20 cellular contexts compared by ENCODE assay signal in the genomic region with DNA sequence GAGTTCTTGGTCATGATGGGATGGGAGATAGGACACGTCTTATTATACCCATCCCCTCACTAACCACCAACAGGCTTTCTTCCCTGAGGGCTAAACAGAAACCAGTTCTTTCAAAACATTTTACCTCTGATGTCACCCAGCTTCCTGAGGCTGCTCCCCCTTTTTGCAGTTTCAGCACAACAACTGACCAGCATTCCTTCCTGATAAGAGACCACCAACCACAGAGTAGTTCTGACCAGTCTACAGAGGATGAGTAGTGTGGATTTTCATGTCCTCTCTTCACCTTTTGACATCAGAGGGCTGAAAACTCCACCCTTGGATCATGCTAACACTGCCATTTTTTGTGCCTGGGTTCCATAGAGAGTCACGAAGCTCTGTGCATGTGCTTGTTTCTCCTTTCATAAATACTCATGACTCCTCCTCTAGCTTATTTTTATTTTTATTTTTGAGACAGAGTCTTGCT.
DNase-seq lines count a peak whose midpoint lies in the region; ATAC-seq and TF ChIP-seq lines count a peak whose summit lies in the region.
"Had no signal": no experiment of that assay in that cellular context is flagged by ENCODE, and none has a peak within 500 bp of the region (broad histone marks: within the 10 kb centered on the region; RNA-seq: fewer than 3 reads in every experiment).

No MANE protein-coding gene starts in this region.

- no peak for DNase-seq in activated naive CD8-positive, alpha-beta T cell treated with anti-CD3 and anti-CD28 coated beads, Interleukin-2, amount 10 ng/mL, durations not matched to agents 7 days and 5 days
- DNase-seq in activated naive CD8-positive, alpha-beta T cell treated with anti-CD3 and anti-CD28 coated beads, Interleukin-2, amount 50 U/mL, for 24 hours: no peak
- DNase-seq in choroid plexus epithelial cell (ENCODE audit: low read depth): peak; percentile 81
- peak; percentile 46 to 77 for DNase-seq in trophoblast cell
- no peak for DNase-seq in NCI-H2171 treated with DMSO at 0.1 percent for 48 hours (lab: John Stamatoyannopoulos, UW)
- DNase-seq in A673 (ENCODE audit: low spot score): no peak
- DNase-seq in tibial nerve (ENCODE audit: low spot score in 2 of 2): no peak
- DNase-seq: body of pancreas; COR-L47; dorsolateral prefrontal cortex; GM23248; kidney glomerular epithelial cell; midbrain; NCI-H446; SJCRH30; stimulated activated CD4-positive, alpha-beta T cell treated with anti-CD3 and anti-CD28 coated beads, Interleukin-2, amount 100 ng/mL, for 24 hours; substantia nigra had no signal

- H3K4me2 ChIP-seq in trophoblast cell (ENCODE audit: low read length): no peak overlapping the region

- no peak for TF ChIP-seq POLR2A in tibial nerve (IDR thresholded peaks at IDR 0.05)

- H3K23ac ChIP-seq in trophoblast cell (ENCODE audit: low read length): no peak overlapping the region

- H3K4ac ChIP-seq in trophoblast cell (ENCODE audit: low read depth, low read length): no peak overlapping the region

- intact Hi-C loops in A673 (cut with micrococcal nuclease; ENCODE audit: unreplicated experiment): no loop called here

- H3K4me3 ChIP-seq in choroid plexus epithelial cell (ENCODE audit: low read depth, low read length) (no peak overlapping the region), trophoblast cell (ENCODE audit: low read depth, low read length) (no peak overlapping the region), A673 (ENCODE audit: low read depth, low read length, poor library complexity, severe bottlenecking) (no peak overlapping the region), tibial nerve (no peak overlapping the region)
- H3K4me3 ChIP-seq: body of pancreas, dorsolateral prefrontal cortex, GM23248, SJCRH30 had no signal

- peak overlapping the region; percentile 62 for H3K27ac ChIP-seq in trophoblast cell (ENCODE audit: low read depth, low read length)
- H3K27ac ChIP-seq in A673 (ENCODE audit: low read depth, low read length, poor library complexity, severe bottlenecking): no peak overlapping the region
- H3K27ac ChIP-seq in tibial nerve: no peak overlapping the region
- H3K27ac ChIP-seq: body of pancreas, dorsolateral prefrontal cortex, GM23248, SJCRH30 had no signal

- no peak overlapping the region for H3K9ac ChIP-seq in trophoblast cell (ENCODE audit: low read length)
- H3K9ac ChIP-seq: GM23248 had no signal

- H3K27me3 ChIP-seq in trophoblast cell (ENCODE audit: insufficient read depth, low read length) (no peaks in the 10 kb centered on the region), A673 (replicated peaks; ENCODE audit: insufficient read depth, low read depth, low read length, poor library complexity) (peaks cover 4% of the 10 kb centered on the region), tibial nerve (no peaks in the 10 kb centered on the region)
- H3K27me3 ChIP-seq: body of pancreas, dorsolateral prefrontal cortex, SJCRH30 had no signal

- no peak for TF ChIP-seq CTCF in choroid plexus epithelial cell (conservative IDR thresholded peaks at IDR 0.05; ENCODE audit: low read depth, low read length)
- no peak for TF ChIP-seq CTCF in A673 (conservative IDR thresholded peaks at IDR 0.05; ENCODE audit: low read depth, low read length)
- no peak for TF ChIP-seq CTCF in tibial nerve (IDR thresholded peaks at IDR 0.05)

- no peak overlapping the region for H4K8ac ChIP-seq in trophoblast cell (ENCODE audit: low read depth, low read length)

- peaks cover 19% of the 10 kb centered on the region for H3K9me3 Mint-ChIP-seq in activated naive CD8-positive, alpha-beta T cell treated with anti-CD3 and anti-CD28 coated beads, Interleukin-2, amount 10 ng/mL, durations not matched to agents 7 days and 5 days
- H3K9me3 Mint-ChIP-seq in activated naive CD8-positive, alpha-beta T cell treated with anti-CD3 and anti-CD28 coated beads, Interleukin-2, amount 50 U/mL, for 24 hours: peaks cover 12% of the 10 kb centered on the region
- H3K9me3 Mint-ChIP-seq in T-helper 1 cell treated with Interleukin-12 subunit alpha and Interleukin-12 subunit beta and Interleukin-4 antibody, amounts not matched to agents 30 μg/mL and 1 μg/mL, for 36 hours: peaks cover 17% of the 10 kb centered on the region

- H3K18ac ChIP-seq in trophoblast cell (ENCODE audit: low read length): no peak overlapping the region

- peak overlapping the region; percentile 74 for H2BK5ac ChIP-seq in trophoblast cell (ENCODE audit: low read depth, low read length, poor library complexity)

- POLR2A ChIA-PET in activated naive CD8-positive, alpha-beta T cell treated with anti-CD3 and anti-CD28 coated beads, Interleukin-2, amount 10 ng/mL, durations not matched to agents 7 days and 5 days (lab: Charles Lee): interaction anchor here (1.8 kb wide), 1 partner anchor 23 kb away, joined by 5 read pairs; no protein-coding TSS in a partner anchor
- POLR2A ChIA-PET in A673 (lab: Charles Lee; ENCODE audit: low non-redundant PET): no interaction called here

- H3K79me2 ChIP-seq in trophoblast cell (ENCODE audit: control insufficient read depth, insufficient read depth, low read length, poor library complexity): peaks cover 1% of the 10 kb centered on the region

- CTCF ChIA-PET in A673 (lab: Charles Lee): no interaction called here

- H2AK5ac ChIP-seq in trophoblast cell (ENCODE audit: low read length): no peak overlapping the region

- H3K9me3 ChIP-seq in trophoblast cell (ENCODE audit: insufficient read depth, low read depth, low read length) (no peaks in the 10 kb centered on the region), A673 (ENCODE audit: low read depth, low read length, poor library complexity, severe bottlenecking) (no peaks in the 10 kb centered on the region), tibial nerve (peaks cover 0 to 15% (median 5%) of the 10 kb centered on the region in 4 donors)
- H3K9me3 ChIP-seq: body of pancreas, SJCRH30 had no signal

- H3K4me1 ChIP-seq in trophoblast cell (ENCODE audit: control insufficient read depth in 1 of 2, insufficient read depth in 2 of 2, low read length in 2 of 2) (peaks cover 13 to 17% of the 10 kb centered on the region in 2 experiments), A673 (ENCODE audit: insufficient read depth, low read length, poor library complexity, severe bottlenecking) (no peaks in the 10 kb centered on the region), tibial nerve (no peaks in the 10 kb centered on the region)
- H3K4me1 ChIP-seq: body of pancreas, SJCRH30 had no signal

- H3K36me3 ChIP-seq in trophoblast cell (ENCODE audit: control insufficient read depth in 1 of 2, insufficient read depth in 2 of 2, low read length in 2 of 2) (no peaks in the 10 kb centered on the region), A673 (ENCODE audit: insufficient read depth, low read length, poor library complexity, severe bottlenecking) (no peaks in the 10 kb centered on the region), tibial nerve (peaks cover 0 to 53% (median 0%) of the 10 kb centered on the region in 3 donors)
- H3K36me3 ChIP-seq: SJCRH30 had no signal

- no peak overlapping the region for H4K12ac ChIP-seq in trophoblast cell (ENCODE audit: low read depth, low read length)

- H3K79me1 ChIP-seq in trophoblast cell (ENCODE audit: low read length): peaks cover 15% of the 10 kb centered on the region

- ATAC-seq in activated naive CD8-positive, alpha-beta T cell treated with anti-CD3 and anti-CD28 coated beads, Interleukin-2, amount 10 ng/mL, durations not matched to agents 7 days and 5 days (ENCODE audit: low read depth): peak; percentile 63
- no peak for ATAC-seq in activated naive CD8-positive, alpha-beta T cell treated with anti-CD3 and anti-CD28 coated beads, Interleukin-2, amount 50 U/mL, for 24 hours
- ATAC-seq: body of pancreas, esophagus mucosa, sciatic nerve had no signal

- peak overlapping the region; percentile 90 for H2BK120ac ChIP-seq in trophoblast cell (ENCODE audit: insufficient read depth, low read length, poor library complexity)

- H3K27me3 Mint-ChIP-seq in activated naive CD8-positive, alpha-beta T cell treated with anti-CD3 and anti-CD28 coated beads, Interleukin-2, amount 10 ng/mL, durations not matched to agents 7 days and 5 days: no peaks in the 10 kb centered on the region
- H3K27me3 Mint-ChIP-seq in activated naive CD8-positive, alpha-beta T cell treated with anti-CD3 and anti-CD28 coated beads, Interleukin-2, amount 50 U/mL, for 24 hours: no peaks in the 10 kb centered on the region
- H3K27me3 Mint-ChIP-seq in T-helper 1 cell treated with Interleukin-12 subunit alpha and Interleukin-12 subunit beta and Interleukin-4 antibody, amounts not matched to agents 30 μg/mL and 1 μg/mL, for 36 hours (ENCODE audit: low read depth): no peaks in the 10 kb centered on the region

- H3K27ac Mint-ChIP-seq in activated naive CD8-positive, alpha-beta T cell treated with anti-CD3 and anti-CD28 coated beads, Interleukin-2, amount 10 ng/mL, durations not matched to agents 7 days and 5 days: peak overlapping the region; percentile 69
- no peak overlapping the region for H3K27ac Mint-ChIP-seq in activated naive CD8-positive, alpha-beta T cell treated with anti-CD3 and anti-CD28 coated beads, Interleukin-2, amount 50 U/mL, for 24 hours
- peak overlapping the region; percentile 60 for H3K27ac Mint-ChIP-seq in T-helper 1 cell treated with Interleukin-12 subunit alpha and Interleukin-12 subunit beta and Interleukin-4 antibody, amounts not matched to agents 30 μg/mL and 1 μg/mL, for 36 hours

- no peak for TF ChIP-seq EP300 in tibial nerve (IDR thresholded peaks at IDR 0.05)

- WGBS in trophoblast cell (ENCODE audit: extremely low coverage, insufficient coverage, insufficient read length): no CpG with 5 or more reads among the region's 2 CpGs
- 84% methylated on average over 2 of the region's 2 CpGs for WGBS in tibial nerve, 2 donors

- no peak overlapping the region for H2AFZ ChIP-seq in trophoblast cell (ENCODE audit: insufficient read depth, low read length, poor library complexity)
- H2AFZ ChIP-seq: GM23248 had no signal

- H3K14ac ChIP-seq in trophoblast cell (ENCODE audit: low read length): no peak overlapping the region

- no TSS peak for BruUV-seq in A673 (replicated peaks; lab: Mats Ljungman, UMichigan)

- no peak overlapping the region for H3K4me3 Mint-ChIP-seq in activated naive CD8-positive, alpha-beta T cell treated with anti-CD3 and anti-CD28 coated beads, Interleukin-2, amount 10 ng/mL, durations not matched to agents 7 days and 5 days
- no peak overlapping the region for H3K4me3 Mint-ChIP-seq in activated naive CD8-positive, alpha-beta T cell treated with anti-CD3 and anti-CD28 coated beads, Interleukin-2, amount 50 U/mL, for 24 hours
- H3K4me3 Mint-ChIP-seq in T-helper 1 cell treated with Interleukin-12 subunit alpha and Interleukin-12 subunit beta and Interleukin-4 antibody, amounts not matched to agents 30 μg/mL and 1 μg/mL, for 36 hours: no peak overlapping the region

- peak overlapping the region; percentile 67 for H2BK12ac ChIP-seq in trophoblast cell (ENCODE audit: low read length)

- peaks cover 39% of the 10 kb centered on the region for H3K4me1 Mint-ChIP-seq in activated naive CD8-positive, alpha-beta T cell treated with anti-CD3 and anti-CD28 coated beads, Interleukin-2, amount 10 ng/mL, durations not matched to agents 7 days and 5 days
- H3K4me1 Mint-ChIP-seq in activated naive CD8-positive, alpha-beta T cell treated with anti-CD3 and anti-CD28 coated beads, Interleukin-2, amount 50 U/mL, for 24 hours: peaks cover 11% of the 10 kb centered on the region
- H3K4me1 Mint-ChIP-seq in T-helper 1 cell treated with Interleukin-12 subunit alpha and Interleukin-12 subunit beta and Interleukin-4 antibody, amounts not matched to agents 30 μg/mL and 1 μg/mL, for 36 hours (ENCODE audit: low read depth): peaks cover 49% of the 10 kb centered on the region

- H4K91ac ChIP-seq in trophoblast cell (ENCODE audit: low read depth, low read length): peak overlapping the region; percentile 93

- H3K36me3 Mint-ChIP-seq in activated naive CD8-positive, alpha-beta T cell treated with anti-CD3 and anti-CD28 coated beads, Interleukin-2, amount 10 ng/mL, durations not matched to agents 7 days and 5 days: peaks cover 65% of the 10 kb centered on the region
- peaks cover 38% of the 10 kb centered on the region for H3K36me3 Mint-ChIP-seq in activated naive CD8-positive, alpha-beta T cell treated with anti-CD3 and anti-CD28 coated beads, Interleukin-2, amount 50 U/mL, for 24 hours (ENCODE audit: low read depth)
- peaks cover 63% of the 10 kb centered on the region for H3K36me3 Mint-ChIP-seq in T-helper 1 cell treated with Interleukin-12 subunit alpha and Interleukin-12 subunit beta and Interleukin-4 antibody, amounts not matched to agents 30 μg/mL and 1 μg/mL, for 36 hours (ENCODE audit: low read depth)

Comparison
In these comparisons a context has a peak if more than half of its experiments do, and no peak if none do; other contexts are left out.
1. DNase-seq: peak in choroid plexus epithelial cell (single experiment) and trophoblast cell (2 of 2); none in activated naive CD8-positive, alpha-beta T cell treated with anti-CD3 and anti-CD28 coated beads, Interleukin-2, amount 10 ng/mL, durations not matched to agents 7 days and 5 days (single experiment), activated naive CD8-positive, alpha-beta T cell treated with anti-CD3 and anti-CD28 coated beads, Interleukin-2, amount 50 U/mL, for 24 hours (single experiment), NCI-H2171 treated with DMSO at 0.1 percent for 48 hours (single experiment), A673 (single experiment) and tibial nerve (0 of 2).